ENCODE assay signal across 23 cellular contexts in genomic region chr13:38301236-38301635, GRCh38. TPM values are rescaled to one million over a fixed set of nuclear protein-coding genes. Genes with fewer than 3 reads are reported as not detected.
A peak's percentile ranks its signal among the peaks of the same experiment; 100 is the strongest.
DNase-seq lines count a peak whose midpoint lies in the region; ATAC-seq, FAIRE-seq and TF ChIP-seq lines count a peak whose summit lies in the region.
"Had no signal": no experiment of that assay in that cellular context is flagged by ENCODE, and none has a peak within 500 bp of the region (broad histone marks: within the 10 kb centered on the region; RNA-seq: fewer than 3 reads in every experiment).

No MANE protein-coding gene starts in this region.

- no peak for TF ChIP-seq POLR2A in stomach (IDR thresholded peaks at IDR 0.05)

- peak; percentile 38 for FAIRE-seq in kidney (lab: Jason Lieb, UNC)
- FAIRE-seq: A549, D721Med, G401.6, GM12891, GM19239 had no signal

- intact Hi-C loops in kidney (cut with DNase I), result no loop called here
- intact Hi-C loops in left colon (cut with DNase I, micrococcal nuclease), result no loop called here
- intact Hi-C loops in mucosa of descending colon (cut with DNase I, micrococcal nuclease), result no loop called here
- intact Hi-C loops in stomach (cut with DNase I; ENCODE audit: low total_unique reads), result no loop called here

- H3K9ac ChIP-seq in kidney (ENCODE audit: low read length in 2 of 2), result no peak overlapping the region
- H3K9ac ChIP-seq: BLaER1 treated with 17β-estradiol and CSF1 and Interleukin-3, amounts not matched to agents 10 nM and 100 nM had no signal

- no peak for TF ChIP-seq CTCF in kidney (IDR thresholded peaks at IDR 0.05; ENCODE audit: borderline replicate concordance, extremely low read depth, insufficient read depth)
- TF ChIP-seq CTCF in mucosa of descending colon (IDR thresholded peaks at IDR 0.05), result no peak
- no peak for TF ChIP-seq CTCF in stomach (IDR thresholded peaks at IDR 0.05)

- WGBS in stomach, 5 donors, result 71 to 87% (median 77%) methylated on average over 4 of the region's 4 CpGs

- H3K4me1 ChIP-seq in kidney (ENCODE audit: control insufficient read depth in 1 of 2, insufficient read depth in 1 of 2, low read depth in 1 of 2, low read length in 2 of 2) (no peaks in the 10 kb centered on the region), mucosa of descending colon (ENCODE audit: low read depth) (no peaks in the 10 kb centered on the region), stomach (no peaks in the 10 kb centered on the region)
- H3K4me1 ChIP-seq: A549; BLaER1 treated with 17β-estradiol and CSF1 and Interleukin-3, amounts not matched to agents 10 nM and 100 nM; Caco-2 had no signal

- DNase-seq in DMS53 (lab: John Stamatoyannopoulos, UW), result peak; percentile 67
- DNase-seq in kidney, result no peak
- DNase-seq in left colon, result no peak
- DNase-seq in mucosa of descending colon, result no peak
- no peak for DNase-seq in stomach
- no peak for DNase-seq in NCI-H748 treated with DMSO at 0.1 percent for 48 hours (lab: John Stamatoyannopoulos, UW)
- DNase-seq: AML-193; Caco-2; Calu3; CD4-positive, alpha-beta T cell; CD8-positive, alpha-beta T cell; DMS79 treated with DMSO at 0.1 percent for 48 hours; GF-D8 had no signal

- H3K4me3 ChIP-seq in kidney (ENCODE audit: low read length in 2 of 2), result no peak overlapping the region
- H3K4me3 ChIP-seq in mucosa of descending colon, result no peak overlapping the region
- no peak overlapping the region for H3K4me3 ChIP-seq in stomach
- H3K4me3 ChIP-seq: A549; BLaER1 treated with 17β-estradiol and CSF1 and Interleukin-3, amounts not matched to agents 10 nM and 100 nM had no signal

- no peaks in the 10 kb centered on the region for H3K9me3 ChIP-seq in kidney (ENCODE audit: control insufficient read depth in 1 of 2, low read length in 2 of 2)
- no peaks in the 10 kb centered on the region for H3K9me3 ChIP-seq in mucosa of descending colon
- H3K9me3 ChIP-seq in stomach, result no peaks in the 10 kb centered on the region
- H3K9me3 ChIP-seq: A549; BLaER1 treated with 17β-estradiol and CSF1 and Interleukin-3, amounts not matched to agents 10 nM and 100 nM; Caco-2 had no signal

- no peaks in the 10 kb centered on the region for H3K27me3 ChIP-seq in stomach
- H3K27me3 ChIP-seq: BLaER1 treated with 17β-estradiol and CSF1 and Interleukin-3, amounts not matched to agents 10 nM and 100 nM had no signal

- TF ChIP-seq EP300 in stomach (IDR thresholded peaks at IDR 0.05), result no peak

- no peaks in the 10 kb centered on the region for H3K36me3 ChIP-seq in kidney (ENCODE audit: control insufficient read depth in 1 of 2, insufficient read depth in 2 of 2, low read length in 2 of 2)
- H3K36me3 ChIP-seq in mucosa of descending colon (ENCODE audit: low read depth), result no peaks in the 10 kb centered on the region
- no peaks in the 10 kb centered on the region for H3K36me3 ChIP-seq in stomach
- H3K36me3 ChIP-seq: BLaER1 treated with 17β-estradiol and CSF1 and Interleukin-3, amounts not matched to agents 10 nM and 100 nM had no signal

- peak; percentile 86 for ATAC-seq in left colon
- peak; percentile 92 for ATAC-seq in mucosa of descending colon
- ATAC-seq in HG02870 (IDR thresholded peaks at IDR 0.05; ENCODE audit: unreplicated experiment), result no peak
- no peak for ATAC-seq in GM21367 (IDR thresholded peaks at IDR 0.05; ENCODE audit: unreplicated experiment)
- ATAC-seq: A549; CD8-positive, alpha-beta T cell had no signal

- H3K27ac ChIP-seq in kidney (ENCODE audit: low read depth in 2 of 2, low read length in 2 of 2) (no peak overlapping the region), stomach (no peak overlapping the region)
- H3K27ac ChIP-seq: 22Rv1; A549; BLaER1 treated with 17β-estradiol and CSF1 and Interleukin-3, amounts not matched to agents 10 nM and 100 nM; C4-2B had no signal

RNA-seq across cellular contexts. Expression of gene UFM1, which starts 48.4 kb away (rescaled TPM):
- total RNA-seq in kidney (60.7 TPM), left colon (10 to 100 TPM; 48.9 to 52.2 TPM), mucosa of descending colon (10 to 100 TPM; 50.5 to 56.6 (median 50.9) TPM), stomach (100 to 1,000 TPM in 1 of 5 donors, 10 to 100 TPM in 4; 12.7 to 147 (median 34.4) TPM)
- polyA plus RNA-seq in kidney (ENCODE audit: insufficient read depth, low read depth, low replicate concordance) (39.1 TPM), stomach (10 to 100 TPM; 28.4 to 64.3 (median 43.3) TPM)

Comparison
In these comparisons a context has a peak if more than half of its experiments do, and no peak if none do; other contexts are left out.
1. ATAC-seq: peak in left colon (single experiment) and mucosa of descending colon (single experiment); none in HG02870 (single experiment) and GM21367 (single experiment).